ENCODE assay signal across 8 cellular contexts in genomic region chr11:44568706-44569473, GRCh38. TPM values are rescaled to one million over a fixed set of nuclear protein-coding genes. Genes with fewer than 3 reads are reported as not detected.
DNase-seq lines count a peak whose midpoint lies in the region; ATAC-seq and TF ChIP-seq lines count a peak whose summit lies in the region.

No MANE protein-coding gene starts in this region.

- 22% methylated on average over 14 of the region's 14 CpGs for WGBS in smooth muscle cell (ENCODE audit: low lambda C conversion rate)

- peaks cover 34% of the 10 kb centered on the region for H3K79me2 ChIP-seq in smooth muscle cell (ENCODE audit: low read depth)

- no peak overlapping the region for H3K4me3 ChIP-seq in smooth muscle cell

- peak overlapping the region; percentile 83 for H3K4me3 Mint-ChIP-seq in activated naive CD4-positive, alpha-beta T cell treated with anti-CD3 and anti-CD28 coated beads for 36 hours
- no peak overlapping the region for H3K4me3 Mint-ChIP-seq in progenitor cell of endocrine pancreas (ENCODE audit: low read depth)

- peak; percentile 77 for DNase-seq in SIG-M5 treated with dmso at 0.1 percent for 504 hours (lab: John Stamatoyannopoulos, UW; ENCODE audit: unreplicated experiment)
- DNase-seq in activated naive CD4-positive, alpha-beta T cell treated with anti-CD3 and anti-CD28 coated beads for 36 hours = peak; percentile 97
- peak; percentile 95 for DNase-seq in cardiac septum (ENCODE audit: low spot score)
- peak; percentile 61 for DNase-seq in smooth muscle cell (lab: John Stamatoyannopoulos, UW; ENCODE audit: unreplicated experiment)
- DNase-seq in progenitor cell of endocrine pancreas (ENCODE audit: low spot score, unreplicated experiment) = no peak
- no peak for DNase-seq in SHP77 treated with DMSO at 0.1 percent for 48 hours (lab: John Stamatoyannopoulos, UW)

- H3K27ac Mint-ChIP-seq in activated naive CD4-positive, alpha-beta T cell treated with anti-CD3 and anti-CD28 coated beads for 36 hours = peak overlapping the region; percentile 93
- H3K27ac Mint-ChIP-seq in progenitor cell of endocrine pancreas = no peak overlapping the region

- peaks cover 11% of the 10 kb centered on the region for H3F3A ChIP-seq in smooth muscle cell (ENCODE audit: low read depth)

- H3K9me3 Mint-ChIP-seq in activated naive CD4-positive, alpha-beta T cell treated with anti-CD3 and anti-CD28 coated beads for 36 hours = no peaks in the 10 kb centered on the region
- H3K9me3 Mint-ChIP-seq in progenitor cell of endocrine pancreas (ENCODE audit: low read depth) = no peaks in the 10 kb centered on the region

- H3K4me1 ChIP-seq in smooth muscle cell (ENCODE audit: low read depth) = peaks cover 39% of the 10 kb centered on the region

- H3K9me3 ChIP-seq in smooth muscle cell (replicated peaks; ENCODE audit: low read depth) = no peaks in the 10 kb centered on the region

- TF ChIP-seq CTCF in smooth muscle cell (IDR thresholded peaks at IDR 0.05; ENCODE audit: borderline replicate concordance, insufficient read depth, poor library complexity, severe bottlenecking) (no peak), progenitor cell of endocrine pancreas (IDR thresholded peaks at IDR 0.05; ENCODE audit: unreplicated experiment) (no peak)

- H4K20me1 ChIP-seq in smooth muscle cell (ENCODE audit: low read depth) = no peaks in the 10 kb centered on the region

- H3K27ac ChIP-seq in smooth muscle cell (ENCODE audit: low read depth) = peak overlapping the region; percentile 95

- peak overlapping the region; percentile 69 for H3K4me2 ChIP-seq in smooth muscle cell

- CTCF ChIA-PET in activated naive CD4-positive, alpha-beta T cell treated with anti-CD3 and anti-CD28 coated beads for 36 hours (lab: Charles Lee) = interaction anchor here (1.0 to 1.6 kb wide), 9 partner anchors 9 to 63 kb away, joined by 3 to 9 read pairs (median 5); no protein-coding TSS in a partner anchor

- H3K36me3 ChIP-seq in smooth muscle cell (ENCODE audit: low read depth) = no peaks in the 10 kb centered on the region

- H3K9ac ChIP-seq in smooth muscle cell (ENCODE audit: low read depth) = peak overlapping the region; percentile 88

- H3K27me3 Mint-ChIP-seq in activated naive CD4-positive, alpha-beta T cell treated with anti-CD3 and anti-CD28 coated beads for 36 hours (ENCODE audit: low read depth) = no peaks in the 10 kb centered on the region
- H3K27me3 Mint-ChIP-seq in progenitor cell of endocrine pancreas = peaks cover 35% of the 10 kb centered on the region

- H3K4me1 Mint-ChIP-seq in activated naive CD4-positive, alpha-beta T cell treated with anti-CD3 and anti-CD28 coated beads for 36 hours (ENCODE audit: low read depth) = peaks cover 72% of the 10 kb centered on the region
- H3K4me1 Mint-ChIP-seq in progenitor cell of endocrine pancreas (ENCODE audit: low read depth) = peaks cover 3% of the 10 kb centered on the region

- peak; percentile 40 for ATAC-seq in GM18867 (IDR thresholded peaks at IDR 0.05; ENCODE audit: unreplicated experiment)
- ATAC-seq in HG03045 (IDR thresholded peaks at IDR 0.05; ENCODE audit: unreplicated experiment) = peak; percentile 44

- intact Hi-C loops in activated naive CD4-positive, alpha-beta T cell treated with anti-CD3 and anti-CD28 coated beads for 36 hours (cut with micrococcal nuclease) = loop anchor here (1.0 to 5.0 kb wide), 8 partner anchors 27 to 1278 kb away; partner anchors contain the start of genes CRY2, PRDM11 and TSPAN18
- intact Hi-C loops in cardiac septum (cut with DNase I) = loop anchor here (10.0 kb wide), 2 partner anchors 156 to 536 kb away; partner anchors contain the start of gene TSPAN18

- H3K36me3 Mint-ChIP-seq in activated naive CD4-positive, alpha-beta T cell treated with anti-CD3 and anti-CD28 coated beads for 36 hours (ENCODE audit: low read depth) = peaks cover 35% of the 10 kb centered on the region
- no peaks in the 10 kb centered on the region for H3K36me3 Mint-ChIP-seq in progenitor cell of endocrine pancreas (ENCODE audit: insufficient read depth)

- no peaks in the 10 kb centered on the region for H3K27me3 ChIP-seq in smooth muscle cell (ENCODE audit: low read depth)

- H2AFZ ChIP-seq in smooth muscle cell (ENCODE audit: low read depth) = no peak overlapping the region

RNA-seq across cellular contexts. Expression of gene CD82, which starts 3.4 kb away (rescaled TPM):
- total RNA-seq in activated naive CD4-positive, alpha-beta T cell treated with anti-CD3 and anti-CD28 coated beads for 36 hours = 100 to 1,000 TPM; 140 to 141 TPM
- total RNA-seq in cardiac septum (27.9 TPM), smooth muscle cell (43.8 and 58.6 TPM in 2 replicates), progenitor cell of endocrine pancreas (9.3 and 9.4 TPM in 2 replicates)
- polyA plus RNA-seq in smooth muscle cell = 252 and 270 TPM in 2 replicates

Comparison
In these comparisons a context has a peak if more than half of its experiments do, and no peak if none do; other contexts are left out.
1. DNase-seq: peak in SIG-M5 treated with dmso at 0.1 percent for 504 hours (single experiment), activated naive CD4-positive, alpha-beta T cell treated with anti-CD3 and anti-CD28 coated beads for 36 hours (single experiment), cardiac septum (single experiment) and smooth muscle cell (single experiment); none in progenitor cell of endocrine pancreas (single experiment) and SHP77 treated with DMSO at 0.1 percent for 48 hours (single experiment).